In the genomic region with DNA sequence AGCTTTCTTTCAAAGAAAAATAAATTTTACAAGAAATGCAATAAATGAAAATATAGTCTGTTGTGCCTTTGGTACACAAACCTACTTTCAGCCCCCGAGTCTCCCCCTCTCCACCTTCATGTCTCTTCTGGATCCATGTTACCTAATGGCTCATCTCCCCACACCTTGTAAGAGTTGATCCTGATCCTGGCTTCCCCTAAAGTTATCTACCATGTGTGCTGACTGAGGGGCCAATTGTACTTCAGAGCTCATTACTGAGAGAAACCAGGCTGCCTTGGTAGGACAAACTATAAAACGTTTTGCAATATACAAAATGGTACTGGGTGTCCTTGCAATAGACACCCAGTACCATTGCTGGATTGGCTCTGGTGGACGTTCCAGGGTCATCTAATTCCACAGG, we compare ENCODE assay signal across 29 cellular contexts.
"Had no signal": no experiment of that assay in that cellular context is flagged by ENCODE, and none has a peak within 500 bp of the region (broad histone marks: within the 10 kb centered on the region; RNA-seq: fewer than 3 reads in every experiment).

No MANE protein-coding gene starts in this region.

- DNase-seq: activated B cell treated with CpG ODN at 0.5 μM for 24 hours; activated CD4-positive, alpha-beta T cell treated with anti-CD3 and anti-CD28 coated beads for 48 hours; activated CD4-positive, alpha-beta T cell treated with anti-CD3 and anti-CD28 coated beads, Interleukin-2, amount 50 U/mL, for 1 hour; activated CD4-positive, alpha-beta T cell treated with anti-CD3 and anti-CD28 coated beads, Interleukin-2, amount 50 U/mL, for 48 hours; activated CD8-positive, alpha-beta memory T cell treated with anti-CD3 and anti-CD28 coated beads for 24 hours; activated CD8-positive, alpha-beta T cell treated with anti-CD3 and anti-CD28 coated beads for 36 hours; activated effector memory CD4-positive, alpha-beta T cell treated with Interleukin-2 at 50 U/mL for 16 hours; activated gamma-delta T cell treated with Interleukin-2 at 50 U/mL for 16 hours; activated naive CD4-positive, alpha-beta T cell treated with anti-CD3 and anti-CD28 coated beads, Interleukin-2, amount 50 U/mL, for 16 hours; activated naive CD4-positive, alpha-beta T cell treated with Interleukin-2 at 50 U/mL for 16 hours; activated T-cell treated with anti-CD3 and anti-CD28 coated beads, Interleukin-2, amount 50 U/mL, for 4 hours; amniotic stem cell; anterior cingulate cortex; brain microvascular endothelial cell; caudate nucleus; cerebellar nuclear complex; colonic mucosa; effector CD8-positive, alpha-beta T cell; esophagus squamous epithelium; foreskin melanocyte; T-cell; T1000; WERI-Rb-1 had no signal

- H3K36me3 Mint-ChIP-seq: T-cell had no signal

- H3K36me3 ChIP-seq: brain microvascular endothelial cell, colonic mucosa, esophagus squamous epithelium, gastroesophageal sphincter, WERI-Rb-1 had no signal

- H3K4me3 ChIP-seq: colonic mucosa, esophagus squamous epithelium, gastroesophageal sphincter had no signal

- H3K9me3 Mint-ChIP-seq: activated B cell treated with CpG ODN at 0.5 μM for 24 hours; activated CD8-positive, alpha-beta T cell treated with anti-CD3 and anti-CD28 coated beads for 36 hours; activated T-cell treated with anti-CD3 and anti-CD28 coated beads, Interleukin-2, amount 50 U/mL, for 4 hours; activated T-helper 17 cell treated with anti-CD3 and anti-CD28 coated beads, Interleukin-2, amount 50 U/mL, for 72 hours; T-cell; T-helper 1 cell treated with Interleukin-12 subunit alpha and Interleukin-12 subunit beta and Interleukin-4 antibody, amounts not matched to agents 30 μg/mL and 1 μg/mL, for 36 hours had no signal

- H3K4me3 Mint-ChIP-seq: activated B cell treated with CpG ODN at 0.5 μM for 24 hours; activated CD8-positive, alpha-beta T cell treated with anti-CD3 and anti-CD28 coated beads for 36 hours; activated naive CD8-positive, alpha-beta T cell; activated T-cell treated with anti-CD3 and anti-CD28 coated beads, Interleukin-2, amount 50 U/mL, for 4 hours; activated T-helper 17 cell treated with anti-CD3 and anti-CD28 coated beads, Interleukin-2, amount 50 U/mL, for 72 hours; T-cell; T-helper 1 cell treated with Interleukin-12 subunit alpha and Interleukin-12 subunit beta and Interleukin-4 antibody, amounts not matched to agents 30 μg/mL and 1 μg/mL, for 36 hours had no signal

- ATAC-seq: activated CD4-positive, CD25-positive, alpha-beta regulatory T cell treated with anti-CD3 and anti-CD28 coated beads, Interleukin-2, amount 50 U/mL, for 24 hours; activated CD8-positive, alpha-beta T cell treated with anti-CD3 and anti-CD28 coated beads for 36 hours; activated T-cell treated with anti-CD3 and anti-CD28 coated beads, Interleukin-2, amount 50 U/mL, for 4 hours; activated T-helper 17 cell treated with anti-CD3 and anti-CD28 coated beads, Interleukin-2, amount 50 U/mL, for 72 hours; gastroesophageal sphincter; T-cell had no signal

- H3K4me1 ChIP-seq: colonic mucosa, esophagus squamous epithelium, gastroesophageal sphincter had no signal

- H3K27ac Mint-ChIP-seq: activated B cell treated with CpG ODN at 0.5 μM for 24 hours; activated T-helper 17 cell treated with anti-CD3 and anti-CD28 coated beads, Interleukin-2, amount 50 U/mL, for 72 hours; T-cell; T-helper 1 cell treated with Interleukin-12 subunit alpha and Interleukin-12 subunit beta and Interleukin-4 antibody, amounts not matched to agents 30 μg/mL and 1 μg/mL, for 36 hours had no signal

- H3K27ac ChIP-seq: brain microvascular endothelial cell, colonic mucosa, epithelial cell of prostate, esophagus squamous epithelium, gastroesophageal sphincter, WERI-Rb-1 had no signal

- H3K9me3 ChIP-seq: colonic mucosa, esophagus squamous epithelium, gastroesophageal sphincter had no signal

- H3K27me3 ChIP-seq: brain microvascular endothelial cell, colonic mucosa, gastroesophageal sphincter had no signal

- H3K27me3 Mint-ChIP-seq: activated B cell treated with CpG ODN at 0.5 μM for 24 hours; activated CD8-positive, alpha-beta T cell treated with anti-CD3 and anti-CD28 coated beads for 36 hours; activated naive CD8-positive, alpha-beta T cell; activated T-helper 17 cell treated with anti-CD3 and anti-CD28 coated beads, Interleukin-2, amount 50 U/mL, for 72 hours; T-cell had no signal
